Comparison of ENCODE assay signal across 8 cellular contexts in genomic region chr7:111735661-111736323, GRCh38.
DNase-seq lines count a peak whose midpoint lies in the region; ATAC-seq and TF ChIP-seq lines count a peak whose summit lies in the region.

No MANE protein-coding gene starts in this region.

- H3K4ac ChIP-seq in mesenchymal stem cell (ENCODE audit: low read depth in 1 of 2, low read length in 2 of 2) = no peak overlapping the region

- H2BK12ac ChIP-seq in mesenchymal stem cell (ENCODE audit: low read length in 2 of 2) = no peak overlapping the region

- ATAC-seq in GM18861 (IDR thresholded peaks at IDR 0.05; ENCODE audit: unreplicated experiment) (peak; percentile 73), HG03139 (IDR thresholded peaks at IDR 0.05; ENCODE audit: unreplicated experiment) (peak; percentile 72)
- ATAC-seq in stimulated activated naive CD8-positive, alpha-beta T cell treated with anti-CD3 and anti-CD28 coated beads, Interleukin-15, amount 100 ng/mL, for 72 hours = no peak

- no peak overlapping the region for H2AFZ ChIP-seq in mesenchymal stem cell (ENCODE audit: low read depth, low read length)

- H3K36me3 ChIP-seq in BE2C (no peaks in the 10 kb centered on the region), mesenchymal stem cell (ENCODE audit: control insufficient read depth in 1 of 2, insufficient read depth in 2 of 2, low read depth in 1 of 2, low read length in 2 of 2) (peaks cover 35 to 40% of the 10 kb centered on the region in 2 experiments)

- H3K4me1 Mint-ChIP-seq in stimulated activated naive CD8-positive, alpha-beta T cell treated with anti-CD3 and anti-CD28 coated beads, Interleukin-15, amount 100 ng/mL, for 72 hours = no peaks in the 10 kb centered on the region

- H3K14ac ChIP-seq in mesenchymal stem cell (ENCODE audit: low read length in 2 of 2) = no peak overlapping the region

- WGBS in mesenchymal stem cell = 46% methylated on average over 5 of the region's 7 CpGs

- H3K4me3 Mint-ChIP-seq in stimulated activated naive CD8-positive, alpha-beta T cell treated with anti-CD3 and anti-CD28 coated beads, Interleukin-15, amount 100 ng/mL, for 72 hours = no peak overlapping the region

- no peaks in the 10 kb centered on the region for H3K9me3 Mint-ChIP-seq in stimulated activated naive CD8-positive, alpha-beta T cell treated with anti-CD3 and anti-CD28 coated beads, Interleukin-15, amount 100 ng/mL, for 72 hours

- H3K4me2 ChIP-seq in mesenchymal stem cell (ENCODE audit: low read length, poor library complexity, severe bottlenecking) = no peak overlapping the region

- DNase-seq in BE2C (peak; percentile 70), NCI-H2196 treated with DMSO at 0.1 percent for 48 hours (lab: John Stamatoyannopoulos, UW; ENCODE audit: unreplicated experiment) (peak; percentile 42), mesenchymal stem cell (peak; percentile 79)
- DNase-seq in activated CD4-positive, CD25-positive, alpha-beta regulatory T cell treated with anti-CD3 and anti-CD28 coated beads, Interleukin-2, amount 50 U/mL, for 72 hours = peak; percentile 53
- DNase-seq in effector CD4-positive, alpha-beta T cell = peak; percentile 47
- DNase-seq in stimulated activated naive CD8-positive, alpha-beta T cell treated with anti-CD3 and anti-CD28 coated beads, Interleukin-15, amount 100 ng/mL, for 72 hours = peak; percentile 47 to 55

- H3K23ac ChIP-seq in mesenchymal stem cell (ENCODE audit: low read length in 2 of 2) = no peak overlapping the region

- peaks cover 4% of the 10 kb centered on the region for H3K79me1 ChIP-seq in mesenchymal stem cell (replicated peaks; ENCODE audit: low read length, poor library complexity, severe bottlenecking)

- no peak overlapping the region for H3K18ac ChIP-seq in mesenchymal stem cell (ENCODE audit: low read depth in 1 of 2, low read length in 2 of 2)

- no peak overlapping the region for H4K91ac ChIP-seq in mesenchymal stem cell (ENCODE audit: low read length)

- H2BK15ac ChIP-seq in mesenchymal stem cell (ENCODE audit: low read depth, poor library complexity, severe bottlenecking) = no peak overlapping the region

- H4K8ac ChIP-seq in mesenchymal stem cell (ENCODE audit: low read length) = no peak overlapping the region

- no peak overlapping the region for H2BK120ac ChIP-seq in mesenchymal stem cell (ENCODE audit: low read depth, low read length)

- peak overlapping the region; percentile 26 for H3K9ac ChIP-seq in mesenchymal stem cell (ENCODE audit: low read length)

- H2AK5ac ChIP-seq in mesenchymal stem cell (ENCODE audit: low read length, severe bottlenecking) = no peak overlapping the region

- no peak overlapping the region for H2BK5ac ChIP-seq in mesenchymal stem cell (ENCODE audit: low read depth, low read length, poor library complexity, severe bottlenecking)

- peaks cover 23% of the 10 kb centered on the region for H3K4me1 ChIP-seq in BE2C
- H3K4me1 ChIP-seq in mesenchymal stem cell (ENCODE audit: control insufficient read depth, insufficient read depth, low read depth, low read length) = no peaks in the 10 kb centered on the region

- peaks cover 6% of the 10 kb centered on the region for H3K27me3 Mint-ChIP-seq in stimulated activated naive CD8-positive, alpha-beta T cell treated with anti-CD3 and anti-CD28 coated beads, Interleukin-15, amount 100 ng/mL, for 72 hours

- no peaks in the 10 kb centered on the region for H3K9me3 ChIP-seq in BE2C
- H3K9me3 ChIP-seq in mesenchymal stem cell (ENCODE audit: control insufficient read depth, low read length) = no peaks in the 10 kb centered on the region

- TF ChIP-seq CTCF in BE2C (IDR thresholded peaks at IDR 0.05; ENCODE audit: low read depth, low read length) = peak; percentile 89

- H3K4me3 ChIP-seq in BE2C (ENCODE audit: low read depth, low read length) (peak overlapping the region; percentile 36), mesenchymal stem cell (ENCODE audit: insufficient read depth in 1 of 2, low read depth in 1 of 2, low read length in 2 of 2) (no peak overlapping the region)

- no peak overlapping the region for H3K27ac ChIP-seq in mesenchymal stem cell (ENCODE audit: low read length, poor library complexity, severe bottlenecking)

- no peak overlapping the region for H3K27ac Mint-ChIP-seq in stimulated activated naive CD8-positive, alpha-beta T cell treated with anti-CD3 and anti-CD28 coated beads, Interleukin-15, amount 100 ng/mL, for 72 hours

- no peaks in the 10 kb centered on the region for H3K27me3 ChIP-seq in BE2C
- H3K27me3 ChIP-seq in mesenchymal stem cell (ENCODE audit: control insufficient read depth in 1 of 2, insufficient read depth in 1 of 2, low read length in 2 of 2) = no peaks in the 10 kb centered on the region
